12 cellular contexts compared by ENCODE assay signal in the genomic region with DNA sequence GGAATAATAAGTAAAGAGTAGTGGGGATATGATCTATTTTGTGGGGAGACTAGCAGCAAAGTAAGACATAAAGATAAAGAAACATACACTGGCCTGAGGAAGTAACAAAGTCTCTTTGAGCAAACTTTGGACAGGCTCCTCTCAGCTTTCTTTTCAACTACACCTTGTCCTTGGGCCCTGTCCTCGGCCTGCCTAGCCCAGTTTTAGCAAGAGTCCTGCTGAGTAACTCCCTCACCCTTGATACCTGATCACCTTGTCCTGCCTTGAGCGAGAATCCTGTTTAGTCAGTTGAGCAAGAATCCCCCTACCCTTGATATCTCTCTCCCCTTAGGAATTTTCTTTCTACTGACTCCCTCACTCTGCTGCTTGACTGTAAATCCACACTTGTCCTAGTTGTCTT. TPM values are rescaled to one million over a fixed set of nuclear protein-coding genes. Genes with fewer than 3 reads are reported as not detected.
DNase-seq lines count a peak whose midpoint lies in the region; TF ChIP-seq lines count a peak whose summit lies in the region.
"Had no signal": no experiment of that assay in that cellular context is flagged by ENCODE, and none has a peak within 500 bp of the region (broad histone marks: within the 10 kb centered on the region; RNA-seq: fewer than 3 reads in every experiment).

No MANE protein-coding gene starts in this region.

- peaks cover 24% of the 10 kb centered on the region for H3K4me1 ChIP-seq in CD4-positive, alpha-beta memory T cell (ENCODE audit: insufficient read depth, low read length)
- H3K4me1 ChIP-seq in H9 (ENCODE audit: insufficient read depth, low read length) (no peaks in the 10 kb centered on the region), colonic mucosa (no peaks in the 10 kb centered on the region), osteoblast (ENCODE audit: insufficient read depth, low read length) (peaks cover 6% of the 10 kb centered on the region)

- no peaks in the 10 kb centered on the region for H3K9me3 ChIP-seq in CD4-positive, alpha-beta memory T cell (ENCODE audit: control insufficient read depth in 1 of 2, low read length in 2 of 2)
- H3K9me3 ChIP-seq in H9 (ENCODE audit: control insufficient read depth, low read depth, low read length) (peaks cover 20% of the 10 kb centered on the region), colonic mucosa (no peaks in the 10 kb centered on the region), osteoblast (ENCODE audit: low read depth, low read length) (no peaks in the 10 kb centered on the region)
- H3K9me3 ChIP-seq: BLaER1 treated with 17β-estradiol and CSF1 and Interleukin-3, amounts not matched to agents 10 nM and 100 nM had no signal

- peaks cover 15 to 44% (median 28%) of the 10 kb centered on the region in 4 donors for H3K4me1 Mint-ChIP-seq in CD4-positive, alpha-beta memory T cell
- H3K4me1 Mint-ChIP-seq in H9 (peaks cover 24 to 26% of the 10 kb centered on the region in 2 experiments), neural crest cell (peaks cover 35% of the 10 kb centered on the region)

- H2BK5ac ChIP-seq in H9 (ENCODE audit: insufficient read length, low read length): no peak overlapping the region

- H3K23ac ChIP-seq in H9 (ENCODE audit: insufficient read length, low read depth, low read length): no peak overlapping the region

- H4K91ac ChIP-seq in H9 (ENCODE audit: insufficient read length, low read depth, low read length): no peak overlapping the region

- H4K5ac ChIP-seq in H9 (ENCODE audit: insufficient read length, low read depth, low read length): no peak overlapping the region

- no peak for DNase-seq in CD4-positive, alpha-beta memory T cell
- DNase-seq in H9: no peak
- peak; percentile 24 for DNase-seq in colonic mucosa
- no peak for DNase-seq in neural crest cell (ENCODE audit: low read depth, low spot score)
- no peak for DNase-seq in osteoblast (ENCODE audit: insufficient read length, low spot score, missing footprints)
- DNase-seq in cortex of kidney (lab: John Stamatoyannopoulos, UW): no peak
- no peak for DNase-seq in NCI-H1417 treated with DMSO at 0.1 percent for 48 hours (lab: John Stamatoyannopoulos, UW)
- DNase-seq in inferior parietal cortex (ENCODE audit: extremely low spot score): no peak
- DNase-seq: activated T-cell treated with anti-CD3 and anti-CD28 coated beads, Interleukin-2, amount 50 U/mL, for 24 hours; NCI-H345 had no signal

- intact Hi-C loops in CD4-positive, alpha-beta memory T cell (cut with micrococcal nuclease): loop anchor here (5.0 to 10.0 kb wide), 2 partner anchors 178 to 1235 kb away; partner anchors contain the start of gene GPRASP1
- intact Hi-C loops in colonic mucosa (cut with DNase I): loop anchor here (5.0 to 10.0 kb wide), 3 partner anchors 175 to 383 kb away; partner anchors contain the start of gene ARMCX6

- H3K23me2 ChIP-seq in H9 (ENCODE audit: insufficient read length, low read depth, low read length, poor library complexity, severe bottlenecking): no peaks in the 10 kb centered on the region

- peaks cover 7 to 11% of the 10 kb centered on the region in 2 donors for H3K36me3 Mint-ChIP-seq in CD4-positive, alpha-beta memory T cell
- peaks cover 12 to 28% (median 23%) of the 10 kb centered on the region in 3 experiments for H3K36me3 Mint-ChIP-seq in H9 (ENCODE audit: insufficient read depth in 1 of 3, low read depth in 3 of 3)
- peaks cover 9% of the 10 kb centered on the region for H3K36me3 Mint-ChIP-seq in neural crest cell (ENCODE audit: low read depth)

- no peak overlapping the region for H2BK20ac ChIP-seq in H9 (ENCODE audit: low read depth, low read length, poor library complexity, severe bottlenecking)

- no peak overlapping the region for H2BK15ac ChIP-seq in H9 (ENCODE audit: low read depth, low read length)

- H3K4me2 ChIP-seq in H9 (ENCODE audit: insufficient read depth, insufficient read length, low read length) (no peak overlapping the region), osteoblast (ENCODE audit: insufficient read depth, low read length) (no peak overlapping the region)

- H3K9ac ChIP-seq in H9 (ENCODE audit: extremely low read depth, insufficient read length, low read length): no peak overlapping the region
- H3K9ac ChIP-seq in colonic mucosa (ENCODE audit: low read depth in 2 of 2, low read length in 2 of 2): no peak overlapping the region

- H3K27me3 Mint-ChIP-seq in CD4-positive, alpha-beta memory T cell: no peaks in the 10 kb centered on the region
- H3K27me3 Mint-ChIP-seq in H9 (ENCODE audit: low read depth): no peaks in the 10 kb centered on the region; the same call in 1 of the 2 replicates
- no peaks in the 10 kb centered on the region for H3K27me3 Mint-ChIP-seq in neural crest cell (ENCODE audit: low read depth)

- POLR2A ChIA-PET in CD4-positive, alpha-beta memory T cell (lab: Charles Lee; ENCODE audit: partially characterized antibody): interaction anchor here (1.0 to 3.8 kb wide), 4 partner anchors 12 to 512 kb away, joined by 5 to 29 read pairs (median 10); partner anchors contain the start of genes GLA, HNRNPH2, RPL36A and ZMAT1

- no peaks in the 10 kb centered on the region for H3K79me1 ChIP-seq in H9 (ENCODE audit: insufficient read depth, low read depth, low read length, poor library complexity, severe bottlenecking)

- H3K4ac ChIP-seq in H9 (ENCODE audit: low read depth, low read length): no peak overlapping the region

- H3K4me3 Mint-ChIP-seq in CD4-positive, alpha-beta memory T cell: peak overlapping the region in 7 of 8 donors; percentile 4 to 93 (median 69)
- H3K4me3 Mint-ChIP-seq in H9 (peak overlapping the region; percentile 16 to 83; a peak in 4 of 5 replicates), neural crest cell (peak overlapping the region; percentile 94)

- no peak overlapping the region for H2BK12ac ChIP-seq in H9 (ENCODE audit: insufficient read length, low read depth, low read length)

- H3K79me2 ChIP-seq in H9 (ENCODE audit: insufficient read depth, low read length) (no peaks in the 10 kb centered on the region), osteoblast (ENCODE audit: insufficient read depth, low read length) (no peaks in the 10 kb centered on the region)

- H2AK5ac ChIP-seq in H9 (ENCODE audit: insufficient read length, low read length): no peak overlapping the region

- TF ChIP-seq CTCF in H9 (conservative IDR thresholded peaks at IDR 0.05): no peak
- TF ChIP-seq CTCF in colonic mucosa (IDR thresholded peaks at IDR 0.05): no peak
- no peak for TF ChIP-seq CTCF in neural crest cell (conservative IDR thresholded peaks at IDR 0.05)
- no peak for TF ChIP-seq CTCF in osteoblast (IDR thresholded peaks at IDR 0.05; ENCODE audit: extremely low read depth, low read depth, low read length)

- no peak overlapping the region for H3K14ac ChIP-seq in H9 (ENCODE audit: insufficient read depth, low read length)

- H3K9me3 Mint-ChIP-seq in CD4-positive, alpha-beta memory T cell: no peaks in the 10 kb centered on the region
- H3K9me3 Mint-ChIP-seq in H9: peaks cover 64% of the 10 kb centered on the region in 2 experiments
- no peaks in the 10 kb centered on the region for H3K9me3 Mint-ChIP-seq in neural crest cell
- H3K9me3 Mint-ChIP-seq: activated T-cell treated with anti-CD3 and anti-CD28 coated beads, Interleukin-2, amount 50 U/mL, for 24 hours had no signal

- H2AFZ ChIP-seq in H9 (ENCODE audit: low read length) (no peak overlapping the region), osteoblast (ENCODE audit: low read length) (no peak overlapping the region)

- peak overlapping the region; percentile 13 to 97 (median 57) for H3K27ac Mint-ChIP-seq in CD4-positive, alpha-beta memory T cell
- H3K27ac Mint-ChIP-seq in H9 (no peak overlapping the region), neural crest cell (ENCODE audit: unreplicated experiment) (no peak overlapping the region)

- H3K56ac ChIP-seq in H9 (ENCODE audit: insufficient read length, low read depth, low read length): no peak overlapping the region

- H4K20me1 ChIP-seq in H9 (ENCODE audit: control insufficient read depth, insufficient read depth, insufficient read length) (no peaks in the 10 kb centered on the region), osteoblast (ENCODE audit: insufficient read depth, low read length) (no peaks in the 10 kb centered on the region)
- H4K20me1 ChIP-seq: BLaER1 treated with 17β-estradiol and CSF1 and Interleukin-3, amounts not matched to agents 10 nM and 100 nM had no signal

- H3K36me3 ChIP-seq in CD4-positive, alpha-beta memory T cell (ENCODE audit: insufficient read depth, low read length): no peaks in the 10 kb centered on the region
- H3K36me3 ChIP-seq in colonic mucosa (no peaks in the 10 kb centered on the region), osteoblast (ENCODE audit: insufficient read depth, low read length) (peaks cover 4% of the 10 kb centered on the region)

- no peak overlapping the region for H3T11ph ChIP-seq in H9 (ENCODE audit: low read length)

- no peak overlapping the region for H2BK120ac ChIP-seq in H9 (ENCODE audit: low read depth, low read length, poor library complexity, severe bottlenecking)

- CTCF ChIA-PET in CD4-positive, alpha-beta memory T cell (lab: Charles Lee; ENCODE audit: partially characterized antibody): interaction anchor here (1.9 kb wide), 1 partner anchor 9 kb away, joined by 5 read pairs; no protein-coding TSS in a partner anchor

- H3K27me3 ChIP-seq in CD4-positive, alpha-beta memory T cell (ENCODE audit: insufficient read depth, low read length): no peaks in the 10 kb centered on the region
- no peaks in the 10 kb centered on the region for H3K27me3 ChIP-seq in H9 (ENCODE audit: insufficient read depth, low read length)
- no peaks in the 10 kb centered on the region for H3K27me3 ChIP-seq in colonic mucosa
- H3K27me3 ChIP-seq in osteoblast (ENCODE audit: insufficient read depth, low read length): peaks cover 13% of the 10 kb centered on the region

- no peak overlapping the region for H3K18ac ChIP-seq in H9 (ENCODE audit: insufficient read length, low read depth, low read length)

- H4K8ac ChIP-seq in H9 (replicated peaks; ENCODE audit: insufficient read length, low read depth, low read length): no peak overlapping the region

- no CpG with 5 or more reads among the region's 2 CpGs for WGBS in H9 (ENCODE audit: extremely low coverage, insufficient read length, low lambda C conversion rate)

- H3K4me3 ChIP-seq in CD4-positive, alpha-beta memory T cell (ENCODE audit: low read length in 2 of 2): no peak overlapping the region
- H3K4me3 ChIP-seq in colonic mucosa (no peak overlapping the region), osteoblast (ENCODE audit: insufficient read depth, low read length) (no peak overlapping the region)

- no peak overlapping the region for H3K27ac ChIP-seq in CD4-positive, alpha-beta memory T cell (ENCODE audit: low read depth, low read length)
- H3K27ac ChIP-seq in H9 (ENCODE audit: insufficient read length, low read depth, low read length) (no peak overlapping the region), colonic mucosa (no peak overlapping the region), osteoblast (ENCODE audit: low read depth, low read length) (no peak overlapping the region)

RNA-seq across cellular contexts. Expression of gene HNRNPH2, which starts 11.5 kb away (rescaled TPM):
- 10 to 100 TPM; 40.1 to 40.9 TPM for total RNA-seq in CD4-positive, alpha-beta memory T cell
- polyA plus RNA-seq in CD4-positive, alpha-beta memory T cell: 100 to 1,000 TPM in 1 of 2 donors, 10 to 100 TPM in 1; 86.1 to 105 TPM
- total RNA-seq in H9 (2021): 60.2 and 63.2 TPM in 2 replicates
- 10 to 100 TPM; 61.7 to 72.1 TPM for total RNA-seq in colonic mucosa
- 73.3 and 74.0 TPM in 2 replicates for total RNA-seq in neural crest cell
- total RNA-seq in osteoblast: 66.0 and 70.2 TPM in 2 replicates

RNA-seq across cellular contexts. Expression of gene GLA, which starts 11.8 kb away (rescaled TPM):
- total RNA-seq in CD4-positive, alpha-beta memory T cell: 10 to 100 TPM; 13.1 TPM
- 10 to 100 TPM in 1 of 2 donors, 1 to 10 TPM in 1; 9.6 to 16.1 TPM for polyA plus RNA-seq in CD4-positive, alpha-beta memory T cell
- total RNA-seq in H9 (2021) (40.3 and 41.9 TPM in 2 replicates), colonic mucosa (10 to 100 TPM; 29.9 to 33.9 TPM), neural crest cell (48.0 and 50.7 TPM in 2 replicates), osteoblast (22.8 and 26.5 TPM in 2 replicates)

RNA-seq across cellular contexts. Expression of gene RPL36A, which starts 28.7 kb away (rescaled TPM):
- 100 to 1,000 TPM; 380 to 428 TPM for total RNA-seq in CD4-positive, alpha-beta memory T cell
- polyA plus RNA-seq in CD4-positive, alpha-beta memory T cell: 1,000 to 10,000 TPM; 2,296 to 2,724 TPM
- 411 and 428 TPM in 2 replicates for total RNA-seq in H9 (2021)
- 100 to 1,000 TPM; 132 to 184 TPM for total RNA-seq in colonic mucosa
- total RNA-seq in neural crest cell: 316 and 347 TPM in 2 replicates
- total RNA-seq in osteoblast: 87.2 and 105 TPM in 2 replicates

RNA-seq across cellular contexts. Expression of gene BTK, which starts 33.5 kb away (rescaled TPM):
- 1 to 10 TPM; 1.6 to 1.9 TPM for total RNA-seq in CD4-positive, alpha-beta memory T cell
- 1 to 10 TPM in 1 of 2 donors, not detected in 1; 1.1 TPM for polyA plus RNA-seq in CD4-positive, alpha-beta memory T cell
- total RNA-seq in H9 (2021): 0.09 and 0.35 TPM in 2 replicates
- total RNA-seq in colonic mucosa: 1 to 10 TPM; 1.9 to 3.0 TPM
- 0.64 TPM in 1 of 2 replicates, not detected in the other for total RNA-seq in neural crest cell
- total RNA-seq in osteoblast: not detected in 2 replicates
- total RNA-seq: epithelial cell of proximal tubule had no signal

Comparison
In these comparisons a context has a peak if more than half of its experiments do, and no peak if none do; other contexts are left out.
1. H3K27ac Mint-ChIP-seq: peak in CD4-positive, alpha-beta memory T cell (7 of 7); none in H9 (0 of 3) and neural crest cell (single experiment).
2. Peak in every context shown above with its lines, with median percentiles within 50 percentile points of each other: H3K4me3 Mint-ChIP-seq.